In genomic region chr18:34098109-34098508, GRCh38 we compare ENCODE assay signal across 13 cellular contexts.
"Had no signal": no experiment of that assay in that cellular context is flagged by ENCODE, and none has a peak within 500 bp of the region (broad histone marks: within the 10 kb centered on the region; RNA-seq: fewer than 3 reads in every experiment).

No MANE protein-coding gene starts in this region.

- H3K4me1 Mint-ChIP-seq: activated CD4-positive, alpha-beta T cell treated with anti-CD3 and anti-CD28 coated beads, Interleukin-2, amount 10 ng/mL, durations not matched to agents 7 days and 5 days; activated naive CD8-positive, alpha-beta T cell treated with anti-CD3 and anti-CD28 coated beads, Interleukin-2, amount 10 ng/mL, durations not matched to agents 7 days and 5 days; brain; central memory CD8-positive, alpha-beta T cell had no signal

- H3K27ac Mint-ChIP-seq: activated CD4-positive, alpha-beta T cell treated with anti-CD3 and anti-CD28 coated beads, Interleukin-2, amount 10 ng/mL, durations not matched to agents 7 days and 5 days; activated naive CD8-positive, alpha-beta T cell treated with anti-CD3 and anti-CD28 coated beads, Interleukin-2, amount 10 ng/mL, durations not matched to agents 7 days and 5 days; brain had no signal

- H3K4me3 Mint-ChIP-seq: activated CD4-positive, alpha-beta T cell treated with anti-CD3 and anti-CD28 coated beads, Interleukin-2, amount 10 ng/mL, durations not matched to agents 7 days and 5 days; activated naive CD8-positive, alpha-beta T cell treated with anti-CD3 and anti-CD28 coated beads, Interleukin-2, amount 10 ng/mL, durations not matched to agents 7 days and 5 days; brain; central memory CD8-positive, alpha-beta T cell; neural crest cell had no signal

- DNase-seq: activated CD4-positive, alpha-beta T cell treated with anti-CD3 and anti-CD28 coated beads, Interleukin-2, amount 10 ng/mL, durations not matched to agents 7 days and 5 days; activated naive CD4-positive, alpha-beta T cell; activated naive CD8-positive, alpha-beta T cell treated with anti-CD3 and anti-CD28 coated beads, Interleukin-2, amount 10 ng/mL, durations not matched to agents 7 days and 5 days; glutamatergic neuron; kidney glomerular epithelial cell; pancreas; stimulated activated naive CD8-positive, alpha-beta T cell treated with anti-CD3 and anti-CD28 coated beads, Interleukin-15, Interleukin-2, amounts not matched to agents 100 U/mL and 50 U/mL, for 24 hours; transverse colon had no signal

- ATAC-seq: esophagus mucosa; pancreas; sciatic nerve; stimulated activated naive CD8-positive, alpha-beta T cell treated with anti-CD3 and anti-CD28 coated beads, Interleukin-15, Interleukin-2, amounts not matched to agents 100 U/mL and 50 U/mL, for 24 hours had no signal

- H3K27me3 Mint-ChIP-seq: activated CD4-positive, alpha-beta T cell treated with anti-CD3 and anti-CD28 coated beads, Interleukin-2, amount 10 ng/mL, durations not matched to agents 7 days and 5 days; activated naive CD8-positive, alpha-beta T cell treated with anti-CD3 and anti-CD28 coated beads, Interleukin-2, amount 10 ng/mL, durations not matched to agents 7 days and 5 days; brain; central memory CD8-positive, alpha-beta T cell had no signal

- H3K9me3 Mint-ChIP-seq: activated CD4-positive, alpha-beta T cell treated with anti-CD3 and anti-CD28 coated beads, Interleukin-2, amount 10 ng/mL, durations not matched to agents 7 days and 5 days; activated naive CD8-positive, alpha-beta T cell treated with anti-CD3 and anti-CD28 coated beads, Interleukin-2, amount 10 ng/mL, durations not matched to agents 7 days and 5 days; brain; neural crest cell had no signal

- H3K36me3 Mint-ChIP-seq: activated naive CD8-positive, alpha-beta T cell treated with anti-CD3 and anti-CD28 coated beads, Interleukin-2, amount 10 ng/mL, durations not matched to agents 7 days and 5 days; brain had no signal
